In genomic region chr15:33526532-33526931, GRCh38 we compare ENCODE assay signal across 32 cellular contexts.
"Had no signal": no experiment of that assay in that cellular context is flagged by ENCODE, and none has a peak within 500 bp of the region (broad histone marks: within the 10 kb centered on the region; RNA-seq: fewer than 3 reads in every experiment).

No MANE protein-coding gene starts in this region.

- H3K27ac ChIP-seq: adrenal gland, body of pancreas, Peyer's patch, SJCRH30, SK-N-MC had no signal

- H3K4me3 ChIP-seq: adrenal gland, body of pancreas, Peyer's patch, SJCRH30, SK-N-MC had no signal

- H3K27me3 ChIP-seq: adrenal gland, Peyer's patch, SJCRH30 had no signal

- H3K36me3 ChIP-seq: adrenal gland, Peyer's patch had no signal

- DNase-seq: activated B cell treated with CpG ODN at 0.5 μM for 24 hours; activated CD4-positive, alpha-beta memory T cell treated with anti-CD3 and anti-CD28 coated beads for 36 hours; activated CD4-positive, alpha-beta T cell treated with anti-CD3 and anti-CD28 coated beads for 4 hours; activated CD4-positive, alpha-beta T cell treated with anti-CD3 and anti-CD28 coated beads, Interleukin-2, amount 50 U/mL, for 1 hour; activated CD4-positive, CD25-positive, alpha-beta regulatory T cell treated with anti-CD3 and anti-CD28 coated beads, Interleukin-2, amount 50 U/mL, for 72 hours; activated CD8-positive, alpha-beta memory T cell treated with anti-CD3 and anti-CD28 coated beads, Interleukin-2, amount 50 U/mL, for 4 hours; activated gamma-delta T cell treated with Interleukin-2 at 50 U/mL for 16 hours; activated naive CD4-positive, alpha-beta T cell treated with anti-CD3 and anti-CD28 coated beads for 36 hours; activated T-cell treated with anti-CD3 and anti-CD28 coated beads for 4 hours; activated T-cell treated with anti-CD3 and anti-CD28 coated beads, Interleukin-2, amount 50 U/mL, for 4 hours; adrenal gland; body of pancreas; central memory CD4-positive, alpha-beta T cell; Kasumi-1; MM.1S; MV-4-11; NCI-H1092; NCI-H146; NCI-H187; NCI-H2029 treated with DMSO at 0.1 percent for 48 hours; NCI-H2107; NCI-H2171; NCI-H510A; NCI-H526; Peyer's patch; SHP77; SJCRH30 had no signal

- FAIRE-seq: astrocyte, colon, TTC549 had no signal

- H3K9me3 ChIP-seq: adrenal gland, body of pancreas, Peyer's patch, SJCRH30 had no signal

- ATAC-seq: activated naive CD4-positive, alpha-beta T cell treated with anti-CD3 and anti-CD28 coated beads, Interleukin-2, amount 50 U/mL, for 72 hours; activated T-cell treated with anti-CD3 and anti-CD28 coated beads, Interleukin-2, amount 50 U/mL, for 4 hours; body of pancreas had no signal

- H3K4me1 ChIP-seq: adrenal gland, body of pancreas, Peyer's patch had no signal
